Comparison of ENCODE assay signal across 11 cellular contexts in the genomic region with DNA sequence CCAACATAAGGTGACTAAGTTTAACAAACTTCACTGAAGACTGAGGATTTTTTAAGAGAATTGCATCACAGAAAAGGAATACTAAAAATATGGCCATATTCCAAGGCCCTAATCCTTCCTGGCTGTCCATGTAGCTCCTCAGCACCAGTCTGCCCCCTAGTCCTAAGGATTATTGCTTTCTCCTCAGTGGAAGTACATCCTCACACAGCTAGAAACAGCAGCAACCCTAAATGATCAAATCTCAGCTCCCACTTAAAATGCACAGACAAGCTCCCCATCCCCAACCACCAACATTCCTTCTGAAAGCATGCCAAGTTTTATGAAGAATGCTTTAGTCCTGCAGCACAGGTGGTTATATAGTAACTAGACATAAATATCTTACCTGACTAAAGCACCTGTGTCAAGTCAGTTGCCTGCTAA. TPM values are rescaled to one million over a fixed set of nuclear protein-coding genes. Genes with fewer than 3 reads are reported as not detected.
DNase-seq lines count a peak whose midpoint lies in the region; ATAC-seq and TF ChIP-seq lines count a peak whose summit lies in the region.
"Had no signal": no experiment of that assay in that cellular context is flagged by ENCODE, and none has a peak within 500 bp of the region (broad histone marks: within the 10 kb centered on the region; RNA-seq: fewer than 3 reads in every experiment).

No MANE protein-coding gene starts in this region.

- H3K4me1 ChIP-seq in mammary epithelial cell (ENCODE audit: insufficient read depth, low read length) (peaks cover 43% of the 10 kb centered on the region), vagina (peaks cover 18% of the 10 kb centered on the region)

- H3K79me2 ChIP-seq in mammary epithelial cell (ENCODE audit: insufficient read depth, low read length) = no peaks in the 10 kb centered on the region

- no peak for ATAC-seq in GM21515 (IDR thresholded peaks at IDR 0.05; ENCODE audit: unreplicated experiment)

- TF ChIP-seq POLR2A in vagina (IDR thresholded peaks at IDR 0.05) = no peak

- dilution Hi-C loops in mammary epithelial cell (cut with HindIII; ENCODE audit: low sequenced_read_pairs) = no loop called here

- DNase-seq in HT1080 (ENCODE audit: low read depth) (peak; percentile 72), mammary epithelial cell (peak; percentile 41), left kidney (ENCODE audit: low read depth, low spot score) (peak; percentile 52), vagina (ENCODE audit: extremely low spot score in 2 of 2) (no peak), ureter (ENCODE audit: low spot score) (no peak), OCI-M1 (lab: John Stamatoyannopoulos, UW) (no peak)
- DNase-seq: activated CD4-positive, alpha-beta T cell treated with anti-CD3 and anti-CD28 coated beads for 4 hours; activated gamma-delta T cell treated with Interleukin-2 at 50 U/mL for 16 hours; DMS79; NCI-H1436 treated with DMSO at 0.1 percent for 48 hours had no signal

- H3K4me2 ChIP-seq in mammary epithelial cell (ENCODE audit: insufficient read depth, low read depth, low read length) = peak overlapping the region; percentile 72

- BruUV-seq in mammary epithelial cell (replicated peaks; lab: Mats Ljungman, UMichigan) = no TSS peak

- H3K9ac ChIP-seq in mammary epithelial cell (ENCODE audit: insufficient read depth, low read length) = peak overlapping the region; percentile 39

- TF ChIP-seq CTCF in mammary epithelial cell (conservative IDR thresholded peaks at IDR 0.05 in 1 of 2, IDR thresholded peaks at IDR 0.05 in 1 of 2; ENCODE audit: extremely low read depth in 1 of 2, insufficient read depth in 1 of 2, low read depth in 1 of 2, low read length in 2 of 2) (peak in 1 of 2 donors; percentile 9), vagina (IDR thresholded peaks at IDR 0.05) (no peak)

- in situ Hi-C loops in mammary epithelial cell (cut with MboI; ENCODE audit: low sequenced_read_pairs in 2 of 2) = no loop called here

- H3K9me3 ChIP-seq in mammary epithelial cell (replicated peaks; ENCODE audit: insufficient read depth, low read length) (no peaks in the 10 kb centered on the region), vagina (no peaks in the 10 kb centered on the region)

- H3K4me3 ChIP-seq in mammary epithelial cell (replicated peaks in 1 of 3; ENCODE audit: insufficient read depth in 1 of 3, low read depth in 2 of 3, low read length in 3 of 3) = no peak overlapping the region
- no peak overlapping the region for H3K4me3 ChIP-seq in vagina

- no peaks in the 10 kb centered on the region for H3K36me3 ChIP-seq in mammary epithelial cell (ENCODE audit: insufficient read depth, low read length)
- H3K36me3 ChIP-seq in vagina = no peaks in the 10 kb centered on the region

- H3K27me3 ChIP-seq in mammary epithelial cell (ENCODE audit: insufficient read depth, low read length) = no peaks in the 10 kb centered on the region
- H3K27me3 ChIP-seq in vagina = no peaks in the 10 kb centered on the region

- no peaks in the 10 kb centered on the region for H4K20me1 ChIP-seq in mammary epithelial cell (ENCODE audit: insufficient read depth, low read length)

- H3K27ac ChIP-seq in mammary epithelial cell (ENCODE audit: insufficient read depth, low read depth, low read length) (peak overlapping the region; percentile 85), vagina (peak overlapping the region; percentile 37)

- CTCF ChIA-PET in mammary epithelial cell (lab: Charles Lee; ENCODE audit: low non-redundant PET) = no interaction called here

- intact Hi-C loops in mammary epithelial cell (cut with micrococcal nuclease) = loop anchor here (2.0 kb wide), 1 partner anchor 45 kb away; no protein-coding TSS in a partner anchor
- intact Hi-C loops in vagina (cut with DNase I) = no loop called here

- no peak overlapping the region for H2AFZ ChIP-seq in mammary epithelial cell (ENCODE audit: low read depth, low read length)

RNA-seq across cellular contexts. Expression of a gene that starts 14.7 kb away (rescaled TPM):
- 11.1 and 12.4 TPM in 2 replicates for total RNA-seq in HT1080 (2014; rRNA removed; shearing (Covaris generic))
- 4.8 and 6.4 TPM in 2 replicates for polyA plus RNA-seq in HT1080 (2015; cell fraction: cytosol; rRNA removed)
- polyA plus RNA-seq in HT1080 (2015; cell fraction: nucleus; rRNA removed) = 10.0 and 11.5 TPM in 2 replicates
- total RNA-seq in mammary epithelial cell (1 to 10 TPM; 5.8 to 7.0 TPM), vagina (1.7 TPM), ureter (7.8 TPM)
- 3.6 TPM for polyA plus RNA-seq in mammary epithelial cell
- polyA minus RNA-seq in mammary epithelial cell = not detected

Comparison
In these comparisons a context has a peak if more than half of its experiments do, and no peak if none do; other contexts are left out.
1. DNase-seq: peak in HT1080 (single experiment), mammary epithelial cell (single experiment) and left kidney (single experiment); none in vagina (0 of 2), ureter (single experiment) and OCI-M1 (single experiment).